Comparison of ENCODE assay signal across 15 cellular contexts in the genomic region with DNA sequence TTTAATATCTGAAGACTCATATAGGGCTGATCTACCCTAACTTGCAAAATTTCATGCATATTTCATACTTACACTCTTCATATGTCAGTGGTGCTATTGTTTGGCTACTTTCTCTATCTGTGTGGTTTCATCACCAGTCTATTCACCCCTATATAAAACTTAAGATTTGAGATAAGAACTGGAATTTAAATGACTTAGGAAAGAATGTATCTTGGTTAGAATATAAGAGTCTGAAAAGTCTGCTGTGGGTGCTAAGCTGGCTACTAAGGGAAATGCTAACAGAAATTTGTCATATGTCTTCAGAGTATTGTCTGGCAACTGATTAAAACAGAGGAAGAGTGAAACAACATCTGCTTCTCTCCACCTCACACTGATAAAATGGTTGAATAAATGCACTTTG.
A peak's percentile ranks its signal among the peaks of the same experiment; 100 is the strongest.
DNase-seq lines count a peak whose midpoint lies in the region; ATAC-seq, FAIRE-seq and TF ChIP-seq lines count a peak whose summit lies in the region.
"Had no signal": no experiment of that assay in that cellular context is flagged by ENCODE, and none has a peak within 500 bp of the region (broad histone marks: within the 10 kb centered on the region; RNA-seq: fewer than 3 reads in every experiment).

No MANE protein-coding gene starts in this region.

- H3K4me3 Mint-ChIP-seq in mesothelial cell of epicardium (no peak overlapping the region), endodermal cell (no peak overlapping the region)
- H3K4me3 Mint-ChIP-seq in activated naive CD8-positive, alpha-beta T cell treated with anti-CD3 and anti-CD28 coated beads, Interleukin-2, amount 50 U/mL, for 24 hours = no peak overlapping the region
- H3K4me3 Mint-ChIP-seq: HFFc6, IgD-negative memory B cell had no signal

- no peak for TF ChIP-seq EP300 in GM12878 (IDR thresholded peaks at IDR 0.05; ENCODE audit: borderline replicate concordance in 1 of 2, control insufficient read depth in 1 of 2, low read depth in 2 of 2, low read length in 2 of 2)

- H3K27me3 Mint-ChIP-seq in mesothelial cell of epicardium (ENCODE audit: low read depth) (no peaks in the 10 kb centered on the region), endodermal cell (ENCODE audit: insufficient read depth) (no peaks in the 10 kb centered on the region)
- H3K27me3 Mint-ChIP-seq in activated naive CD8-positive, alpha-beta T cell treated with anti-CD3 and anti-CD28 coated beads, Interleukin-2, amount 50 U/mL, for 24 hours = no peaks in the 10 kb centered on the region
- H3K27me3 Mint-ChIP-seq: IgD-negative memory B cell had no signal

- SMC1A ChIA-PET in GM12878 (lab: Charles Lee; ENCODE audit: uncharacterized antibody, unreplicated experiment) = no interaction called here

- H3K27ac Mint-ChIP-seq in mesothelial cell of epicardium (peak overlapping the region; percentile 39), endodermal cell (no peak overlapping the region)
- no peak overlapping the region for H3K27ac Mint-ChIP-seq in activated naive CD8-positive, alpha-beta T cell treated with anti-CD3 and anti-CD28 coated beads, Interleukin-2, amount 50 U/mL, for 24 hours
- H3K27ac Mint-ChIP-seq: HFFc6, IgD-negative memory B cell had no signal

- DNase-seq in NCI-H226 (peak; percentile 55), GM12878 (ENCODE audit: low read depth, low spot score) (no peak), mesothelial cell of epicardium (ENCODE audit: low spot score in 2 of 2, unreplicated experiment in 2 of 2) (no peak), endodermal cell (no peak), cortex of kidney (lab: John Stamatoyannopoulos, UW) (no peak)
- no peak for DNase-seq in activated naive CD8-positive, alpha-beta T cell treated with anti-CD3 and anti-CD28 coated beads, Interleukin-2, amount 50 U/mL, for 24 hours
- DNase-seq: 8988T, AML-193, DMS53, GOT3, HFFc6 had no signal

- RAD21 ChIA-PET in GM12878 (lab: Charles Lee; ENCODE audit: unreplicated experiment) = no interaction called here

- H3K9me3 Mint-ChIP-seq in mesothelial cell of epicardium (no peaks in the 10 kb centered on the region), endodermal cell (no peaks in the 10 kb centered on the region)
- H3K9me3 Mint-ChIP-seq in activated naive CD8-positive, alpha-beta T cell treated with anti-CD3 and anti-CD28 coated beads, Interleukin-2, amount 50 U/mL, for 24 hours = no peaks in the 10 kb centered on the region
- H3K9me3 Mint-ChIP-seq: HFFc6, IgD-negative memory B cell had no signal

- BruUV-seq in GM12878 (replicated peaks; lab: Mats Ljungman, UMichigan) = no TSS peak

- no peak overlapping the region for H3K9ac ChIP-seq in GM12878 (ENCODE audit: control insufficient read depth, insufficient read depth, low read length)
- no peak overlapping the region for H3K9ac ChIP-seq in endodermal cell (ENCODE audit: extremely low read depth, low read length, poor library complexity, severe bottlenecking)
- H3K9ac ChIP-seq: BLaER1 had no signal

- H3K4me1 ChIP-seq in GM12878 (ENCODE audit: control insufficient read depth, insufficient read depth, low read length) (no peaks in the 10 kb centered on the region), endodermal cell (ENCODE audit: control insufficient read depth, insufficient read depth, low read length) (no peaks in the 10 kb centered on the region)
- H3K4me1 ChIP-seq: BLaER1 had no signal

- in situ Hi-C loops in GM12878 (cut with MboI) = no loop called here

- H3K79me2 ChIP-seq in GM12878 (ENCODE audit: control insufficient read depth, insufficient read depth, low read length) = no peaks in the 10 kb centered on the region

- H3K36me3 ChIP-seq in GM12878 (ENCODE audit: control insufficient read depth in 2 of 2, insufficient read depth in 2 of 2, low read length in 1 of 2) = no peaks in the 10 kb centered on the region
- no peaks in the 10 kb centered on the region for H3K36me3 ChIP-seq in endodermal cell (ENCODE audit: control insufficient read depth, insufficient read depth, low read length)
- H3K36me3 ChIP-seq: BLaER1, HAP-1 had no signal

- peaks cover 40% of the 10 kb centered on the region for H3K4me1 Mint-ChIP-seq in mesothelial cell of epicardium
- no peaks in the 10 kb centered on the region for H3K4me1 Mint-ChIP-seq in activated naive CD8-positive, alpha-beta T cell treated with anti-CD3 and anti-CD28 coated beads, Interleukin-2, amount 50 U/mL, for 24 hours
- no peaks in the 10 kb centered on the region for H3K4me1 Mint-ChIP-seq in endodermal cell
- H3K4me1 Mint-ChIP-seq: IgD-negative memory B cell had no signal

- H4K20me1 ChIP-seq in GM12878 (ENCODE audit: control insufficient read depth, insufficient read depth) = no peaks in the 10 kb centered on the region
- H4K20me1 ChIP-seq: BLaER1 had no signal

- no peak overlapping the region for H2AFZ ChIP-seq in GM12878 (ENCODE audit: control insufficient read depth, low read depth, low read length)

- POLR2A ChIA-PET in GM12878 (lab: Charles Lee) = no interaction called here

- H3K27ac ChIP-seq in GM12878 (ENCODE audit: control insufficient read depth, insufficient read depth) = no peak overlapping the region
- no peak overlapping the region for H3K27ac ChIP-seq in endodermal cell (ENCODE audit: low read depth, low read length)
- H3K27ac ChIP-seq: BLaER1 had no signal

- no peak for TF ChIP-seq RAD21 in GM12878 (IDR thresholded peaks at IDR 0.05; ENCODE audit: insufficient read depth, low read depth, low read length)

- H3K27me3 ChIP-seq in GM12878 (replicated peaks in 1 of 2; ENCODE audit: control insufficient read depth in 2 of 2, insufficient read depth in 2 of 2, low read length in 1 of 2) (no peaks in the 10 kb centered on the region), endodermal cell (ENCODE audit: control insufficient read depth, insufficient read depth, low read length, poor library complexity, severe bottlenecking) (no peaks in the 10 kb centered on the region)
- H3K27me3 ChIP-seq: BLaER1 had no signal

- H3K4me3 ChIP-seq in GM12878 = no peak overlapping the region
- no peak overlapping the region for H3K4me3 ChIP-seq in endodermal cell (ENCODE audit: low read length)
- H3K4me3 ChIP-seq: BLaER1, HAP-1 had no signal

- no peak for FAIRE-seq in GM12878 (lab: Jason Lieb, UNC)

- H3K4me2 ChIP-seq in GM12878 (ENCODE audit: control insufficient read depth, insufficient read depth) = no peak overlapping the region
- H3K4me2 ChIP-seq: BLaER1 had no signal

- ATAC-seq in GM18498 (IDR thresholded peaks at IDR 0.05; ENCODE audit: unreplicated experiment) (peak; percentile 41), GM12878 (peak; percentile 21; the same call in 1 of the 3 replicates)
- ATAC-seq in activated naive CD8-positive, alpha-beta T cell treated with anti-CD3 and anti-CD28 coated beads, Interleukin-2, amount 50 U/mL, for 24 hours = no peak

- CTCF ChIA-PET in GM12878 (lab: Yijun Ruan, JAX) = interaction anchor here (1.7 to 1.8 kb wide), 2 partner anchors 32 to 104 kb away, joined by 4 to 7 read pairs; a partner anchor contains a TSS

- H3K9me3 ChIP-seq in GM12878 (replicated peaks; ENCODE audit: control insufficient read depth, insufficient read depth, low read length) (no peaks in the 10 kb centered on the region), endodermal cell (ENCODE audit: control insufficient read depth, low read length) (no peaks in the 10 kb centered on the region)
- H3K9me3 ChIP-seq: BLaER1, HAP-1 had no signal

- intact Hi-C loops in GM12878 (cut with micrococcal nuclease; ENCODE audit: unreplicated experiment) = no loop called here

- TF ChIP-seq CTCF in GM12878 (IDR thresholded peaks at IDR 0.05 in 2 of 3, conservative IDR thresholded peaks at IDR 0.05 in 1 of 3; ENCODE audit: control insufficient read depth in 2 of 3, extremely low read depth in 1 of 3, insufficient read depth in 1 of 3, low read depth in 3 of 3, low read length in 3 of 3) (no peak), mesothelial cell of epicardium (IDR thresholded peaks at IDR 0.05; ENCODE audit: unreplicated experiment) (no peak), endodermal cell (conservative IDR thresholded peaks at IDR 0.05) (no peak)

- no peak for TF ChIP-seq POLR2A in GM12878 (IDR thresholded peaks at IDR 0.05; ENCODE audit: low read depth, low read length)

- no peaks in the 10 kb centered on the region for H3K36me3 Mint-ChIP-seq in mesothelial cell of epicardium
- H3K36me3 Mint-ChIP-seq in activated naive CD8-positive, alpha-beta T cell treated with anti-CD3 and anti-CD28 coated beads, Interleukin-2, amount 50 U/mL, for 24 hours (ENCODE audit: low read depth) = no peaks in the 10 kb centered on the region
- H3K36me3 Mint-ChIP-seq in endodermal cell (ENCODE audit: low read depth) = no peaks in the 10 kb centered on the region
- H3K36me3 Mint-ChIP-seq: IgD-negative memory B cell had no signal

TF ChIP-seq in GM12878, 131 proteins besides CTCF, POLR2A, EP300 and RAD21 (continues in another document):
- TF ChIP-seq, protein P1, sequence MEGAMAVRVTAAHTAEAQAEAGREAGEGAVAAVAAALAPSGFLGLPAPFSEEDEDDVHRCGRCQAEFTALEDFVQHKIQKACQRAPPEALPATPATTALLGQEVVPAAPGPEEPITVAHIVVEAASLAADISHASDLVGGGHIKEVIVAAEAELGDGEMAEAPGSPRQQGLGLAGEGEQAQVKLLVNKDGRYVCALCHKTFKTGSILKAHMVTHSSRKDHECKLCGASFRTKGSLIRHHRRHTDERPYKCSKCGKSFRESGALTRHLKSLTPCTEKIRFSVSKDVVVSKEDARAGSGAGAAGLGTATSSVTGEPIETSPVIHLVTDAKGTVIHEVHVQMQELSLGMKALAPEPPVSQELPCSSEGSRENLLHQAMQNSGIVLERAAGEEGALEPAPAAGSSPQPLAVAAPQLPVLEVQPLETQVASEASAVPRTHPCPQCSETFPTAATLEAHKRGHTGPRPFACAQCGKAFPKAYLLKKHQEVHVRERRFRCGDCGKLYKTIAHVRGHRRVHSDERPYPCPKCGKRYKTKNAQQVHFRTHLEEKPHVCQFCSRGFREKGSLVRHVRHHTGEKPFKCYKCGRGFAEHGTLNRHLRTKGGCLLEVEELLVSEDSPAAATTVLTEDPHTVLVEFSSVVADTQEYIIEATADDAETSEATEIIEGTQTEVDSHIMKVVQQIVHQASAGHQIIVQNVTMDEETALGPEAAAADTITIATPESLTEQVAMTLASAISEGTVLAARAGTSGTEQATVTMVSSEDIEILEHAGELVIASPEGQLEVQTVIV (IDR thresholded peaks at IDR 0.05; ENCODE audit: borderline replicate concordance, partially characterized antibody) = no peak
- TF ChIP-seq PAX8 (IDR thresholded peaks at IDR 0.05) (no peak), SIN3A (IDR thresholded peaks at IDR 0.05; ENCODE audit: low read depth, low read length) (no peak), BCL11A (IDR thresholded peaks at IDR 0.05; ENCODE audit: low read depth, low read length) (no peak), GATAD2B (conservative IDR thresholded peaks at IDR 0.05; ENCODE audit: low read depth) (no peak), FOXK2 (IDR thresholded peaks at IDR 0.05) (no peak), PML (IDR thresholded peaks at IDR 0.05; ENCODE audit: low read length) (no peak), ZZZ3 (IDR thresholded peaks at IDR 0.05; ENCODE audit: control insufficient read depth, insufficient read length, low read depth) (no peak), ZNF274 (IDR thresholded peaks at IDR 0.05; ENCODE audit: insufficient read depth, insufficient read length) (no peak), POLR2AphosphoS2 (IDR thresholded peaks at IDR 0.05; ENCODE audit: low read depth, low read length) (no peak), ZNF24 (IDR thresholded peaks at IDR 0.05) (no peak), YBX1 (IDR thresholded peaks at IDR 0.05) (no peak)
